17 cellular contexts compared by ENCODE assay signal in the genomic region with DNA sequence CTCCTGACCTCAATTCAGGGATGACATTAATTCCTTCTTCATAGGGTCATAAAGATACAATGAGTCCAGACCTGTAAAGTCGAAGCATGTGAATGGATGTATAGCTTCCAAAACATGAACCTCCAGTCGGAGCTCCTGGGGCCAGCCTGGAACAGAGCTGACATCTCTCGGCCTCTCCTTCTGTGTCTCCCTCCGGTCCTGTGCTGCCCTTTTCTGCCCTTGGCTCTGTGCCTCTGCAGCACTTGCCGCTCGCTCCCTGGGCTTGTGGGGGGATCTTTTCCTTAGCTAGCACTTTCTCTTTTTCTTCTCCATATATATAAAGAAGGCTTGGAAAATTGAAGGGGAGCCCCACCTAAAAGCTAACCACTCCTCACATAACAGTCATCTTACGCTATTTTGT. TPM values are rescaled to one million over a fixed set of nuclear protein-coding genes. Genes with fewer than 3 reads are reported as not detected.
DNase-seq lines count a peak whose midpoint lies in the region; ATAC-seq, FAIRE-seq and TF ChIP-seq lines count a peak whose summit lies in the region.
"Had no signal": no experiment of that assay in that cellular context is flagged by ENCODE, and none has a peak within 500 bp of the region (broad histone marks: within the 10 kb centered on the region; RNA-seq: fewer than 3 reads in every experiment).

No MANE protein-coding gene starts in this region.

- H3K4me2 ChIP-seq in HCT116 (ENCODE audit: low read length) (peak overlapping the region; percentile 73), endothelial cell of umbilical vein (ENCODE audit: insufficient read depth, low read length) (no peak overlapping the region)

- H3K27ac Mint-ChIP-seq in activated T-helper 17 cell treated with anti-CD3 and anti-CD28 coated beads, Interleukin-2, amount 50 U/mL, for 72 hours, result peak overlapping the region; percentile 15
- no peak overlapping the region for H3K27ac Mint-ChIP-seq in activated CD8-positive, alpha-beta T cell treated with anti-CD3 and anti-CD28 coated beads, Interleukin-2, amount 10 ng/mL, durations not matched to agents 7 days and 5 days
- H3K27ac Mint-ChIP-seq in activated CD4-positive, alpha-beta T cell treated with anti-CD3 and anti-CD28 coated beads for 36 hours, result no peak overlapping the region

- no peaks in the 10 kb centered on the region for H3K9me3 Mint-ChIP-seq in activated T-helper 17 cell treated with anti-CD3 and anti-CD28 coated beads, Interleukin-2, amount 50 U/mL, for 72 hours
- no peaks in the 10 kb centered on the region for H3K9me3 Mint-ChIP-seq in activated CD8-positive, alpha-beta T cell treated with anti-CD3 and anti-CD28 coated beads, Interleukin-2, amount 10 ng/mL, durations not matched to agents 7 days and 5 days (ENCODE audit: insufficient read depth)
- H3K9me3 Mint-ChIP-seq in activated CD4-positive, alpha-beta T cell treated with anti-CD3 and anti-CD28 coated beads for 36 hours (ENCODE audit: low read depth), result no peaks in the 10 kb centered on the region

- no peak for TF ChIP-seq RAD21 in HCT116 (IDR thresholded peaks at IDR 0.05; ENCODE audit: low read depth)

- no peaks in the 10 kb centered on the region for H3K36me3 ChIP-seq in HCT116 (ENCODE audit: control insufficient read depth in 1 of 2, insufficient read depth in 2 of 2, low read length in 2 of 2)
- H3K36me3 ChIP-seq in endothelial cell of umbilical vein (ENCODE audit: control insufficient read depth in 2 of 2, extremely low read depth in 1 of 2, insufficient read depth in 2 of 2, low read length in 2 of 2), result no peaks in the 10 kb centered on the region
- H3K36me3 ChIP-seq: HAP-1, MG63 had no signal

- intact Hi-C loops in HCT116 (cut with micrococcal nuclease) (loop anchor here (10.0 kb wide), 2 partner anchors 255 to 365 kb away; a partner anchor contains a TSS), endothelial cell of umbilical vein (cut with micrococcal nuclease) (no loop called here)
- intact Hi-C loops in activated CD4-positive, alpha-beta T cell treated with anti-CD3 and anti-CD28 coated beads for 36 hours (cut with DNase I, micrococcal nuclease), result loop anchor here (5.0 kb wide), 2 partner anchors 217 to 252 kb away; no protein-coding TSS in a partner anchor

- H3K4me1 ChIP-seq in HCT116 (ENCODE audit: control insufficient read depth in 1 of 2, insufficient read depth in 2 of 2, low read length in 2 of 2) (peaks cover 24 to 59% of the 10 kb centered on the region in 2 experiments), endothelial cell of umbilical vein (ENCODE audit: control insufficient read depth, extremely low read depth, insufficient read depth, low read length) (peaks cover 29% of the 10 kb centered on the region)

- no peak for DNase-seq in HCT116 (ENCODE audit: low read depth, low spot score)
- no peak for DNase-seq in endothelial cell of umbilical vein (ENCODE audit: low read depth, low spot score)
- peak in 2 of 49 donors; percentile 24 to 26 for DNase-seq in substantia nigra (lab: John Stamatoyannopoulos, UW)
- no peak for DNase-seq in middle frontal gyrus (ENCODE audit: extremely low spot score, low spot score)
- DNase-seq in activated CD8-positive, alpha-beta T cell treated with anti-CD3 and anti-CD28 coated beads, Interleukin-2, amount 10 ng/mL, durations not matched to agents 7 days and 5 days, result no peak
- no peak for DNase-seq in activated CD4-positive, alpha-beta T cell treated with anti-CD3 and anti-CD28 coated beads for 36 hours
- DNase-seq: ACHN, DMS79 treated with DMSO at 0.1 percent for 48 hours, Kasumi-1, NCI-H1048, NCI-H1436, NCI-H1930, NCI-H524 treated with DMSO at 0.1 percent for 48 hours had no signal

- CTCF ChIA-PET in HCT116 (lab: Charles Lee) (interaction anchor here (0.8 to 9.3 kb wide), 15 partner anchors 8 to 281 kb away, joined by 3 to 397 read pairs (median 6); a partner anchor contains a TSS), endothelial cell of umbilical vein (lab: Charles Lee) (interaction anchor here (0.6 to 17.5 kb wide), 19 partner anchors 8 to 463 kb away, joined by 3 to 1536 read pairs (median 8); a partner anchor contains a TSS)
- CTCF ChIA-PET in activated CD8-positive, alpha-beta T cell treated with anti-CD3 and anti-CD28 coated beads, Interleukin-2, amount 10 ng/mL, durations not matched to agents 7 days and 5 days (lab: Charles Lee), result interaction anchor here (0.7 to 31.0 kb wide), 10 partner anchors 9 to 254 kb away, joined by 3 to 1266 read pairs (median 24); a partner anchor contains a TSS
- CTCF ChIA-PET in activated CD4-positive, alpha-beta T cell treated with anti-CD3 and anti-CD28 coated beads for 36 hours (lab: Charles Lee), result interaction anchor here (0.6 to 23.1 kb wide), 11 partner anchors 11 to 254 kb away, joined by 3 to 760 read pairs (median 6); a partner anchor contains a TSS

- H3K4me1 Mint-ChIP-seq in activated T-helper 17 cell treated with anti-CD3 and anti-CD28 coated beads, Interleukin-2, amount 50 U/mL, for 72 hours, result peaks cover 4% of the 10 kb centered on the region
- H3K4me1 Mint-ChIP-seq in activated CD8-positive, alpha-beta T cell treated with anti-CD3 and anti-CD28 coated beads, Interleukin-2, amount 10 ng/mL, durations not matched to agents 7 days and 5 days (ENCODE audit: low read depth), result peaks cover 14% of the 10 kb centered on the region
- H3K4me1 Mint-ChIP-seq in activated CD4-positive, alpha-beta T cell treated with anti-CD3 and anti-CD28 coated beads for 36 hours, result peaks cover 19% of the 10 kb centered on the region

- no peak overlapping the region for H3K4me3 Mint-ChIP-seq in activated T-helper 17 cell treated with anti-CD3 and anti-CD28 coated beads, Interleukin-2, amount 50 U/mL, for 72 hours
- no peak overlapping the region for H3K4me3 Mint-ChIP-seq in activated CD8-positive, alpha-beta T cell treated with anti-CD3 and anti-CD28 coated beads, Interleukin-2, amount 10 ng/mL, durations not matched to agents 7 days and 5 days
- H3K4me3 Mint-ChIP-seq in activated CD4-positive, alpha-beta T cell treated with anti-CD3 and anti-CD28 coated beads for 36 hours, result no peak overlapping the region

- dilution Hi-C loops in endothelial cell of umbilical vein (cut with MboI; ENCODE audit: extremely low pct_ligation_motif_present, low sequenced_read_pairs), result no loop called here

- no peaks in the 10 kb centered on the region for H3K36me3 Mint-ChIP-seq in activated T-helper 17 cell treated with anti-CD3 and anti-CD28 coated beads, Interleukin-2, amount 50 U/mL, for 72 hours (ENCODE audit: low read depth)
- H3K36me3 Mint-ChIP-seq in activated CD8-positive, alpha-beta T cell treated with anti-CD3 and anti-CD28 coated beads, Interleukin-2, amount 10 ng/mL, durations not matched to agents 7 days and 5 days (ENCODE audit: low read depth), result no peaks in the 10 kb centered on the region
- H3K36me3 Mint-ChIP-seq in activated CD4-positive, alpha-beta T cell treated with anti-CD3 and anti-CD28 coated beads for 36 hours (ENCODE audit: low read depth), result peaks cover 6% of the 10 kb centered on the region

- no peaks in the 10 kb centered on the region for H3K9me2 ChIP-seq in HCT116 (ENCODE audit: insufficient read depth)

- no peak for FAIRE-seq in endothelial cell of umbilical vein (lab: Jason Lieb, UNC)

- H3K27ac ChIP-seq in HCT116 (ENCODE audit: low read depth, low read length), result 0 out of 2 replicates have a peak overlapping the region, but pooled peaks have one; percentile 11
- peak overlapping the region; percentile 21 for H3K27ac ChIP-seq in endothelial cell of umbilical vein (ENCODE audit: insufficient read depth, low read depth, low read length)
- peak overlapping the region; percentile 96 for H3K27ac ChIP-seq in substantia nigra (ENCODE audit: low read depth, low read length, poor library complexity, severe bottlenecking)
- H3K27ac ChIP-seq: GM23248 had no signal

- no peaks in the 10 kb centered on the region for H3K27me3 Mint-ChIP-seq in activated T-helper 17 cell treated with anti-CD3 and anti-CD28 coated beads, Interleukin-2, amount 50 U/mL, for 72 hours
- no peaks in the 10 kb centered on the region for H3K27me3 Mint-ChIP-seq in activated CD8-positive, alpha-beta T cell treated with anti-CD3 and anti-CD28 coated beads, Interleukin-2, amount 10 ng/mL, durations not matched to agents 7 days and 5 days (ENCODE audit: low read depth)
- H3K27me3 Mint-ChIP-seq in activated CD4-positive, alpha-beta T cell treated with anti-CD3 and anti-CD28 coated beads for 36 hours, result no peaks in the 10 kb centered on the region

- POLR2A ChIA-PET in HCT116 (lab: Charles Lee) (interaction anchor here (0.9 to 1.5 kb wide), 6 partner anchors 13 to 55 kb away, joined by 3 to 6 read pairs (median 4); a partner anchor contains a TSS), endothelial cell of umbilical vein (lab: Charles Lee) (no interaction called here)
- POLR2A ChIA-PET in activated CD8-positive, alpha-beta T cell treated with anti-CD3 and anti-CD28 coated beads, Interleukin-2, amount 10 ng/mL, durations not matched to agents 7 days and 5 days (lab: Charles Lee), result no interaction called here
- POLR2A ChIA-PET in activated CD4-positive, alpha-beta T cell treated with anti-CD3 and anti-CD28 coated beads for 36 hours (lab: Charles Lee), result no interaction called here

- TF ChIP-seq CTCF in HCT116 (IDR thresholded peaks at IDR 0.05 in 2 of 3, conservative IDR thresholded peaks at IDR 0.05 in 1 of 3; ENCODE audit: borderline replicate concordance in 1 of 3, insufficient read depth in 1 of 3, low read depth in 2 of 3, low read length in 2 of 3), result no peak
- TF ChIP-seq CTCF in endothelial cell of umbilical vein (IDR thresholded peaks at IDR 0.05; ENCODE audit: extremely low read depth in 1 of 2, insufficient read depth in 1 of 2, low read depth in 1 of 2, low read length in 2 of 2), result no peak

- H3K79me2 ChIP-seq in HCT116 (ENCODE audit: insufficient read depth, low read length) (no peaks in the 10 kb centered on the region), endothelial cell of umbilical vein (ENCODE audit: control insufficient read depth, insufficient read depth, low read length) (no peaks in the 10 kb centered on the region)

- H3K27me3 ChIP-seq in HCT116 (ENCODE audit: insufficient read depth, low read length) (no peaks in the 10 kb centered on the region), endothelial cell of umbilical vein (ENCODE audit: control insufficient read depth in 2 of 2, insufficient read depth in 2 of 2, low read length in 2 of 2) (no peaks in the 10 kb centered on the region)
- H3K27me3 ChIP-seq: MG63 had no signal

- H3K9me1 ChIP-seq in endothelial cell of umbilical vein (replicated peaks; ENCODE audit: control insufficient read depth, extremely low read depth, insufficient read depth, low read length), result no peaks in the 10 kb centered on the region

- H3K4me3 ChIP-seq in HCT116 (replicated peaks in 1 of 2; ENCODE audit: low read depth in 1 of 2, low read length in 2 of 2), result peak overlapping the region in 1 of 2 experiments; percentile 21; a peak in 2 of 4 replicates
- no peak overlapping the region for H3K4me3 ChIP-seq in endothelial cell of umbilical vein (replicated peaks in 1 of 3; ENCODE audit: insufficient read depth in 1 of 3, low read depth in 1 of 3, low read length in 3 of 3)
- H3K4me3 ChIP-seq: GM23248, HAP-1, MG63 had no signal

- TF ChIP-seq POLR2A in HCT116 (IDR thresholded peaks at IDR 0.05; ENCODE audit: borderline replicate concordance, extremely low read depth, insufficient read depth, insufficient read length) (no peak), endothelial cell of umbilical vein (IDR thresholded peaks at IDR 0.05; ENCODE audit: low read depth, low read length) (no peak)

- H3K9me3 ChIP-seq in HCT116 (ENCODE audit: control insufficient read depth in 1 of 2, insufficient read depth in 1 of 2, low read depth in 1 of 2, low read length in 2 of 2), result no peaks in the 10 kb centered on the region
- no peaks in the 10 kb centered on the region for H3K9me3 ChIP-seq in endothelial cell of umbilical vein (replicated peaks; ENCODE audit: control insufficient read depth, insufficient read depth, low read length)
- H3K9me3 ChIP-seq: HAP-1, MG63 had no signal

- H4K20me1 ChIP-seq in HCT116 (ENCODE audit: insufficient read depth) (no peaks in the 10 kb centered on the region), endothelial cell of umbilical vein (replicated peaks; ENCODE audit: control insufficient read depth, extremely low read depth, insufficient read depth, low read length) (no peaks in the 10 kb centered on the region)

- no peak for ATAC-seq in HCT116
- ATAC-seq in activated T-helper 17 cell treated with anti-CD3 and anti-CD28 coated beads, Interleukin-2, amount 50 U/mL, for 72 hours (replicated peaks), result no peak
- ATAC-seq in activated CD8-positive, alpha-beta T cell treated with anti-CD3 and anti-CD28 coated beads, Interleukin-2, amount 10 ng/mL, durations not matched to agents 7 days and 5 days, result no peak
- ATAC-seq in activated CD4-positive, alpha-beta T cell treated with anti-CD3 and anti-CD28 coated beads for 36 hours, result no peak

- BruUV-seq in HCT116 (replicated peaks; lab: Mats Ljungman, UMichigan) (no TSS peak), endothelial cell of umbilical vein (replicated peaks; lab: Mats Ljungman, UMichigan) (no TSS peak)

- RAD21 ChIA-PET in HCT116 (lab: Charles Lee; ENCODE audit: low non-redundant PET in 1 of 2, low total read pairs in 2 of 2, uncharacterized antibody in 2 of 2, unreplicated experiment in 2 of 2), result interaction anchor here (1.1 to 3.1 kb wide), 5 partner anchors 14 to 84 kb away, joined by 3 to 24 read pairs (median 4); no protein-coding TSS in a partner anchor

- H3K9ac ChIP-seq in HCT116 (ENCODE audit: low read length) (peak overlapping the region; percentile 16; the same call in 1 of the 2 replicates), endothelial cell of umbilical vein (replicated peaks; ENCODE audit: extremely low read depth, insufficient read depth, low read length) (no peak overlapping the region)
- H3K9ac ChIP-seq: GM23248 had no signal

- no peak overlapping the region for H2AFZ ChIP-seq in HCT116 (ENCODE audit: low read depth, low read length, poor library complexity, severe bottlenecking)
- H2AFZ ChIP-seq in endothelial cell of umbilical vein (ENCODE audit: low read depth, low read length), result no peak overlapping the region
- H2AFZ ChIP-seq: GM23248 had no signal

RNA-seq across cellular contexts. Expression of a gene that starts 42.5 kb away (rescaled TPM):
- total RNA-seq in HCT116 (2021; ENCODE audit: unreplicated experiment) (2.7 TPM), endothelial cell of umbilical vein (2.0 and 2.1 TPM in 2 replicates)
- 2.5 and 2.6 TPM in 2 replicates for polyA plus RNA-seq in HCT116 (2012)
- 1 to 10 TPM; 2.6 to 3.5 TPM for total RNA-seq in activated T-helper 17 cell treated with anti-CD3 and anti-CD28 coated beads, Interleukin-2, amount 50 U/mL, for 72 hours
- 2.0 TPM in 2 replicates for polyA plus RNA-seq in endothelial cell of umbilical vein
- polyA plus RNA-seq in endothelial cell of umbilical vein (2011; cell fraction: cytosol; rRNA removed), result 1.8 and 1.9 TPM in 2 replicates
- polyA plus RNA-seq in endothelial cell of umbilical vein (2011; cell fraction: nucleus; rRNA removed), result 1.5 and 1.8 TPM in 2 replicates
- polyA plus RNA-seq in endothelial cell of umbilical vein (2012), result 1.2 and 1.4 TPM in 2 replicates
- 2.2 and 2.4 TPM in 2 replicates for polyA minus RNA-seq in endothelial cell of umbilical vein
- 2.8 TPM for polyA minus RNA-seq in endothelial cell of umbilical vein (2011; cell fraction: cytosol; rRNA and poly(A)+ RNA removed)
- 0.29 and 1.3 TPM in 2 replicates for polyA minus RNA-seq in endothelial cell of umbilical vein (2011; cell fraction: nucleus; rRNA and poly(A)+ RNA removed)
- total RNA-seq in activated CD8-positive, alpha-beta T cell treated with anti-CD3 and anti-CD28 coated beads, Interleukin-2, amount 10 ng/mL, durations not matched to agents 7 days and 5 days, result 1 to 10 TPM; 2.6 to 2.7 TPM
- 10 to 100 TPM; 10.5 to 11.0 TPM for total RNA-seq in activated CD4-positive, alpha-beta T cell treated with anti-CD3 and anti-CD28 coated beads for 36 hours

RNA-seq across cellular contexts. Expression of a gene that starts 51.3 kb away (rescaled TPM):
- total RNA-seq in HCT116 (2021; ENCODE audit: unreplicated experiment) (3.0 TPM), endothelial cell of umbilical vein (2.3 and 2.5 TPM in 2 replicates)
- polyA plus RNA-seq in HCT116 (2012), result 1.4 and 1.5 TPM in 2 replicates
- 1 to 10 TPM; 1.2 to 2.9 TPM for total RNA-seq in activated T-helper 17 cell treated with anti-CD3 and anti-CD28 coated beads, Interleukin-2, amount 50 U/mL, for 72 hours
- polyA plus RNA-seq in endothelial cell of umbilical vein, result 1.5 and 1.8 TPM in 2 replicates
- 1.1 and 1.3 TPM in 2 replicates for polyA plus RNA-seq in endothelial cell of umbilical vein (2011; cell fraction: cytosol; rRNA removed)
- polyA plus RNA-seq in endothelial cell of umbilical vein (2011; cell fraction: nucleus; rRNA removed), result 1.5 and 1.6 TPM in 2 replicates
- 1.3 and 1.4 TPM in 2 replicates for polyA plus RNA-seq in endothelial cell of umbilical vein (2012)
- 2.1 and 2.2 TPM in 2 replicates for polyA minus RNA-seq in endothelial cell of umbilical vein
- polyA minus RNA-seq in endothelial cell of umbilical vein (2011; cell fraction: cytosol; rRNA and poly(A)+ RNA removed), result 7.4 TPM
- polyA minus RNA-seq in endothelial cell of umbilical vein (2011; cell fraction: nucleus; rRNA and poly(A)+ RNA removed), result 1.8 TPM in 2 replicates
- 1 to 10 TPM; 1.6 TPM for total RNA-seq in activated CD8-positive, alpha-beta T cell treated with anti-CD3 and anti-CD28 coated beads, Interleukin-2, amount 10 ng/mL, durations not matched to agents 7 days and 5 days
- 1 to 10 TPM; 2.3 to 2.7 TPM for total RNA-seq in activated CD4-positive, alpha-beta T cell treated with anti-CD3 and anti-CD28 coated beads for 36 hours

RNA-seq across cellular contexts. Expression of a gene that starts 58.8 kb away (rescaled TPM):
- 6.6 TPM for total RNA-seq in HCT116 (2021; ENCODE audit: unreplicated experiment)
- 3.1 and 3.5 TPM in 2 replicates for polyA plus RNA-seq in HCT116 (2012)
- 1 to 10 TPM; 9.8 to 10.0 TPM for total RNA-seq in activated T-helper 17 cell treated with anti-CD3 and anti-CD28 coated beads, Interleukin-2, amount 50 U/mL, for 72 hours
- 8.1 and 8.7 TPM in 2 replicates for total RNA-seq in endothelial cell of umbilical vein
- 2.8 and 3.6 TPM in 2 replicates for polyA plus RNA-seq in endothelial cell of umbilical vein
- 4.0 and 4.2 TPM in 2 replicates for polyA plus RNA-seq in endothelial cell of umbilical vein (2011; cell fraction: cytosol; rRNA removed)
- 4.0 and 4.1 TPM in 2 replicates for polyA plus RNA-seq in endothelial cell of umbilical vein (2011; cell fraction: nucleus; rRNA removed)
- 6.5 and 7.7 TPM in 2 replicates for polyA plus RNA-seq in endothelial cell of umbilical vein (2012)
- 11.0 and 14.9 TPM in 2 replicates for polyA minus RNA-seq in endothelial cell of umbilical vein
- 7.2 TPM for polyA minus RNA-seq in endothelial cell of umbilical vein (2011; cell fraction: cytosol; rRNA and poly(A)+ RNA removed)
- polyA minus RNA-seq in endothelial cell of umbilical vein (2011; cell fraction: nucleus; rRNA and poly(A)+ RNA removed), result 6.2 and 8.2 TPM in 2 replicates
- 10 to 100 TPM in 1 of 2 experiments, 1 to 10 TPM in 1; 9.7 to 10.4 TPM for total RNA-seq in activated CD8-positive, alpha-beta T cell treated with anti-CD3 and anti-CD28 coated beads, Interleukin-2, amount 10 ng/mL, durations not matched to agents 7 days and 5 days
- total RNA-seq in activated CD4-positive, alpha-beta T cell treated with anti-CD3 and anti-CD28 coated beads for 36 hours, result 10 to 100 TPM in 1 of 2 experiments, 1 to 10 TPM in 1; 9.4 to 12.3 TPM

Comparison
In these comparisons a context has a peak if more than half of its experiments do, and no peak if none do; other contexts are left out.
1. H3K27ac ChIP-seq: peak in every context shown above with its lines; median percentile 96 in substantia nigra; 21 in endothelial cell of umbilical vein; 11 in HCT116.